Comparison of ENCODE assay signal across 23 cellular contexts in the genomic region with DNA sequence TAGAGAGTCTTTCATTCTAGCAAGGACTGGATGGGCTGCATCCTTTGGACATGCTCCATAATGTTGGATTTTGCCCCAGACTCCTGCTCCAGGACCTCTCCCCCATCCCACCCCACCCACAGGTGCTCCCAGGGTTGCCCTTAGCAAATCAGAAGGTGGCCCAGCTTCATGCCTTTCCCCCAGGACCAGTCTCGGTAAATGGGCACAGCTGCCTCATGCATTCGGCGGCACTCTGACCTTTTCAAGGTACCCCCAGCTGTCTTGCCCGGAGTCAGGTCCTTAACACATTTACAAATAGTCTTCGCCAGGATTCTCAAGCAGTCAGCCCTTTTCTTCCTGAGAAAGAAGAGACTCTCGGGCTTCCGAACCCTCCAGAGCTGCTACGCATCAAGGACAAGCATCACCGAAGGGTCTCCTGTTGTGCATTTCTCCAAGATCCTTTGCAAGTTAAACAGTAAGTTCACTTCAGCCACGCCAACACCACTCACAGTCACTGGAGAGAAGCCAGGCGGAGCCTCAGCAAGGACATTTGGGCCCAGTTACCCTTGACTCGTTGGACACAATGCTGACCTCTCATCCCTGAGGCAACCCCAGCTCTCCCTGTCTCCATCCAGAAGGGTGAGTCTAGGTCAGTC.
"Had no signal": no experiment of that assay in that cellular context is flagged by ENCODE, and none has a peak within 500 bp of the region (broad histone marks: within the 10 kb centered on the region; RNA-seq: fewer than 3 reads in every experiment).

No MANE protein-coding gene starts in this region.

- H3K27ac Mint-ChIP-seq: activated B cell treated with CpG ODN at 0.5 μM for 24 hours; activated CD4-positive, alpha-beta T cell treated with anti-CD3 and anti-CD28 coated beads, Interleukin-2, amount 10 ng/mL, durations not matched to agents 24 days and 14 days; activated naive CD8-positive, alpha-beta T cell; brain; T-helper 17 cell had no signal

- H3K36me3 ChIP-seq: MG63 had no signal

- H3K9me3 Mint-ChIP-seq: activated B cell treated with CpG ODN at 0.5 μM for 24 hours; activated CD4-positive, alpha-beta T cell treated with anti-CD3 and anti-CD28 coated beads, Interleukin-2, amount 10 ng/mL, durations not matched to agents 24 days and 14 days had no signal

- DNase-seq: activated B cell treated with CpG ODN at 0.5 μM for 24 hours; activated CD4-positive, alpha-beta T cell treated with anti-CD3 and anti-CD28 coated beads for 1 hour; activated CD4-positive, alpha-beta T cell treated with anti-CD3 and anti-CD28 coated beads, Interleukin-2, amount 10 ng/mL, durations not matched to agents 24 days and 14 days; activated CD4-positive, alpha-beta T cell treated with anti-CD3 and anti-CD28 coated beads, Interleukin-2, amount 50 U/mL, for 48 hours; activated effector memory CD4-positive, alpha-beta T cell treated with anti-CD3 and anti-CD28 coated beads, Interleukin-2, amount 50 U/mL, for 16 hours; activated naive CD4-positive, alpha-beta T cell treated with Interleukin-2 at 50 U/mL for 16 hours; activated T-cell treated with anti-CD3 and anti-CD28 coated beads, Interleukin-2, amount 50 U/mL, for 4 hours; amygdala; MG63; MV-4-11; NCI-H1092 treated with DMSO at 0.1 percent for 48 hours; NCI-H1417 treated with DMSO at 0.1 percent for 48 hours; NCI-H1694; NCI-H2029; NCI-H2107; NCI-H345; NCI-H510A; NCI-H526 treated with DMSO at 0.1 percent for 48 hours; SIG-M5; T-helper 17 cell; T-helper 9 cell had no signal

- H3K4me3 Mint-ChIP-seq: activated B cell treated with CpG ODN at 0.5 μM for 24 hours; activated CD4-positive, alpha-beta T cell treated with anti-CD3 and anti-CD28 coated beads, Interleukin-2, amount 10 ng/mL, durations not matched to agents 24 days and 14 days; activated naive CD8-positive, alpha-beta T cell; activated T-cell treated with anti-CD3 and anti-CD28 coated beads, Interleukin-2, amount 50 U/mL, for 4 hours; brain; T-helper 17 cell had no signal

- H3K36me3 Mint-ChIP-seq: activated naive CD8-positive, alpha-beta T cell; brain had no signal

- ATAC-seq: activated T-cell treated with anti-CD3 and anti-CD28 coated beads, Interleukin-2, amount 50 U/mL, for 4 hours; T-helper 17 cell had no signal

- H3K4me3 ChIP-seq: MG63 had no signal

- H3K4me1 Mint-ChIP-seq: activated CD4-positive, alpha-beta T cell treated with anti-CD3 and anti-CD28 coated beads, Interleukin-2, amount 10 ng/mL, durations not matched to agents 24 days and 14 days; T-helper 17 cell had no signal
